Comparison of ENCODE assay signal across 8 cellular contexts in genomic region chr21:36384885-36385232, GRCh38. TPM values are rescaled to one million over a fixed set of nuclear protein-coding genes. Genes with fewer than 3 reads are reported as not detected.
A peak's percentile ranks its signal among the peaks of the same experiment; 100 is the strongest.
DNase-seq lines count a peak whose midpoint lies in the region; ATAC-seq and TF ChIP-seq lines count a peak whose summit lies in the region.

No MANE protein-coding gene starts in this region.

- H3K23ac ChIP-seq in mesendoderm (ENCODE audit: low read length) = no peak overlapping the region

- H3K56ac ChIP-seq in mesendoderm (ENCODE audit: low read length) = no peak overlapping the region

- H3K27ac ChIP-seq in left ventricle myocardium inferior (replicated peaks) (no peak overlapping the region), SJSA1 (no peak overlapping the region), iPS-18a (ENCODE audit: low read length) (no peak overlapping the region), urinary bladder (ENCODE audit: low read depth) (no peak overlapping the region), mesendoderm (ENCODE audit: low read depth, low read length) (no peak overlapping the region)

- no peak overlapping the region for H2AK5ac ChIP-seq in mesendoderm (ENCODE audit: low read length)

- H2BK5ac ChIP-seq in mesendoderm (ENCODE audit: low read length) = no peak overlapping the region

- no peak overlapping the region for H2BK120ac ChIP-seq in mesendoderm (ENCODE audit: low read depth, low read length)

- no peak for TF ChIP-seq CTCF in left ventricle myocardium inferior (IDR thresholded peaks at IDR 0.05; ENCODE audit: borderline replicate concordance)

- no peaks in the 10 kb centered on the region for H3K79me1 ChIP-seq in mesendoderm (ENCODE audit: low read length)

- no peak overlapping the region for H3K4ac ChIP-seq in mesendoderm (ENCODE audit: low read depth, low read length)

- DNase-seq in left ventricle myocardium inferior (no peak), left cardiac atrium (no peak), SJSA1 (ENCODE audit: low read depth in 1 of 2, low spot score in 2 of 2) (no peak), 8988T (no peak), mesendoderm (no peak)

- H3K4me3 ChIP-seq in left ventricle myocardium inferior = peak overlapping the region; percentile 82
- H3K4me3 ChIP-seq in SJSA1 = peak overlapping the region; percentile 84
- H3K4me3 ChIP-seq in iPS-18a (ENCODE audit: low read length) = peak overlapping the region; percentile 9
- peak overlapping the region; percentile 74 for H3K4me3 ChIP-seq in urinary bladder (ENCODE audit: low read depth, low read length)
- H3K4me3 ChIP-seq in mesendoderm (ENCODE audit: low read length) = no peak overlapping the region

- no peak overlapping the region for H4K8ac ChIP-seq in mesendoderm (ENCODE audit: low read depth, low read length)

- intact Hi-C loops in left ventricle myocardium inferior (cut with micrococcal nuclease) = no loop called here
- intact Hi-C loops in left cardiac atrium (cut with DNase I) = no loop called here

- H3K18ac ChIP-seq in mesendoderm (ENCODE audit: low read length) = no peak overlapping the region

- H3K4me1 ChIP-seq in left ventricle myocardium inferior = peaks cover 21% of the 10 kb centered on the region
- H3K4me1 ChIP-seq in SJSA1 (replicated peaks) = peaks cover 7% of the 10 kb centered on the region
- H3K4me1 ChIP-seq in iPS-18a (ENCODE audit: control insufficient read depth, low read depth, low read length) = peaks cover 6% of the 10 kb centered on the region
- no peaks in the 10 kb centered on the region for H3K4me1 ChIP-seq in urinary bladder (ENCODE audit: insufficient read depth)
- peaks cover 2% of the 10 kb centered on the region for H3K4me1 ChIP-seq in mesendoderm (ENCODE audit: control insufficient read depth, low read depth, low read length)

- H3K36me3 ChIP-seq in left ventricle myocardium inferior = no peaks in the 10 kb centered on the region
- H3K36me3 ChIP-seq in SJSA1 = peaks cover 23% of the 10 kb centered on the region
- H3K36me3 ChIP-seq in iPS-18a (ENCODE audit: control insufficient read depth, low read depth, low read length) = no peaks in the 10 kb centered on the region
- peaks cover 3% of the 10 kb centered on the region for H3K36me3 ChIP-seq in urinary bladder (ENCODE audit: insufficient read depth)
- no peaks in the 10 kb centered on the region for H3K36me3 ChIP-seq in mesendoderm (ENCODE audit: control insufficient read depth, insufficient read depth, low read length)

- H3K9ac ChIP-seq in iPS-18a (ENCODE audit: low read length) (no peak overlapping the region), mesendoderm (ENCODE audit: low read length) (no peak overlapping the region)

- ATAC-seq in left cardiac atrium = no peak
- ATAC-seq in HG03045 (IDR thresholded peaks at IDR 0.05; ENCODE audit: unreplicated experiment) = no peak

- H2BK15ac ChIP-seq in mesendoderm (replicated peaks; ENCODE audit: low read depth) = no peak overlapping the region

- no peaks in the 10 kb centered on the region for H3K79me2 ChIP-seq in mesendoderm (ENCODE audit: control insufficient read depth, insufficient read depth, low read length)

- H3K27me3 ChIP-seq in left ventricle myocardium inferior (ENCODE audit: low read depth) = no peaks in the 10 kb centered on the region
- H3K27me3 ChIP-seq in SJSA1 (replicated peaks) = no peaks in the 10 kb centered on the region
- no peaks in the 10 kb centered on the region for H3K27me3 ChIP-seq in iPS-18a (ENCODE audit: control insufficient read depth, insufficient read depth, low read length)
- no peaks in the 10 kb centered on the region for H3K27me3 ChIP-seq in mesendoderm (ENCODE audit: insufficient read depth, low read length, poor library complexity)

- no peak overlapping the region for H3K4me2 ChIP-seq in mesendoderm (ENCODE audit: low read length)

- H3K9me3 ChIP-seq in left ventricle myocardium inferior (replicated peaks) (no peaks in the 10 kb centered on the region), SJSA1 (replicated peaks) (no peaks in the 10 kb centered on the region), iPS-18a (ENCODE audit: control insufficient read depth, low read depth, low read length) (no peaks in the 10 kb centered on the region)

- WGBS in urinary bladder = 32% methylated on average over 8 of the region's 8 CpGs
- no CpG with 5 or more reads among the region's 8 CpGs for WGBS in mesendoderm (ENCODE audit: extremely low coverage, insufficient coverage, low lambda C conversion rate)

- no peak overlapping the region for H4K5ac ChIP-seq in mesendoderm (ENCODE audit: low read length)

RNA-seq across cellular contexts. Expression of gene CHAF1B, which starts 0.3 kb away (rescaled TPM):
- total RNA-seq in left ventricle myocardium inferior = 0.38 TPM
- 1 to 10 TPM in 1 of 2 donors, under 1 TPM in 1; 0.84 to 1.4 TPM for total RNA-seq in left cardiac atrium
- total RNA-seq in SJSA1 (2014; rRNA removed; shearing (Covaris generic)) = 12.1 and 16.6 TPM in 2 replicates
- total RNA-seq in urinary bladder = 2.5 TPM
- polyA plus RNA-seq in urinary bladder = 1.3 TPM
- polyA plus RNA-seq in mesendoderm (2013, experiment 1 of 2) = 15.3 TPM
- polyA plus RNA-seq in mesendoderm (2013, experiment 2 of 2) = 15.7 TPM
